In genomic region chr21:25640671-25641292, GRCh38 we compare ENCODE assay signal across 8 cellular contexts. TPM values are rescaled to one million over a fixed set of nuclear protein-coding genes. Genes with fewer than 3 reads are reported as not detected.
DNase-seq lines count a peak whose midpoint lies in the region; ATAC-seq, FAIRE-seq and TF ChIP-seq lines count a peak whose summit lies in the region.

No MANE protein-coding gene starts in this region.

- 35 to 46% (median 41%) methylated on average over 9 of the region's 9 CpGs for WGBS in heart left ventricle, 4 donors

- FAIRE-seq in GM19239 (lab: Jason Lieb, UNC), result no peak

- intact Hi-C loops in heart left ventricle (cut with DNase I), result loop anchor here in 4 of 10 donors (5.0 to 10.0 kb wide), 2 partner anchors 52 to 64 kb away; no protein-coding TSS in a partner anchor
- intact Hi-C loops in left ventricle myocardium superior (cut with micrococcal nuclease), result no loop called here
- intact Hi-C loops in uterus (cut with DNase I; ENCODE audit: low total_unique reads), result no loop called here

- H3K4me1 ChIP-seq in heart left ventricle, result peaks cover 0 to 24% (median 18%) of the 10 kb centered on the region in 12 donors
- H3K4me1 ChIP-seq in muscle layer of colon (ENCODE audit: insufficient read depth, low read length), result peaks cover 15% of the 10 kb centered on the region
- peaks cover 0 to 8% of the 10 kb centered on the region in 2 donors for H3K4me1 ChIP-seq in uterus

- no peak for TF ChIP-seq POLR2A in heart left ventricle (IDR thresholded peaks at IDR 0.05)
- TF ChIP-seq POLR2A in uterus (IDR thresholded peaks at IDR 0.05), result no peak

- DNase-seq in heart left ventricle (no peak), left ventricle myocardium superior (no peak), uterus (no peak), GM19239 (ENCODE audit: insufficient read length, low spot score) (no peak), NCI-H2227 treated with DMSO at 0.1 percent for 48 hours (lab: John Stamatoyannopoulos, UW) (no peak), EL (no peak)

- no peaks in the 10 kb centered on the region for H3K27me3 ChIP-seq in heart left ventricle
- no peaks in the 10 kb centered on the region for H3K27me3 ChIP-seq in muscle layer of colon (ENCODE audit: control insufficient read depth in 1 of 2, insufficient read depth in 2 of 2, low read length in 2 of 2)
- H3K27me3 ChIP-seq in uterus, result no peaks in the 10 kb centered on the region

- H3K27me3 Mint-ChIP-seq in brain, result peaks cover 8% of the 10 kb centered on the region

- H3K9ac ChIP-seq in muscle layer of colon (ENCODE audit: low read length), result peak overlapping the region; percentile 71

- peak overlapping the region; percentile 67 to 94 (median 78) for H3K4me3 ChIP-seq in heart left ventricle
- H3K4me3 ChIP-seq in muscle layer of colon (ENCODE audit: low read depth in 1 of 2, low read length in 2 of 2), result peak overlapping the region; percentile 73 to 76
- peak overlapping the region; percentile 59 to 92 for H3K4me3 ChIP-seq in uterus

- H3K27ac ChIP-seq in heart left ventricle (peak overlapping the region; percentile 77 to 93 (median 86)), muscle layer of colon (ENCODE audit: low read depth, low read length) (peak overlapping the region; percentile 58), uterus (peak overlapping the region; percentile 93 to 97)

- TF ChIP-seq CTCF in heart left ventricle (IDR thresholded peaks at IDR 0.05) (no peak), brain (conservative IDR thresholded peaks at IDR 0.05) (no peak), uterus (IDR thresholded peaks at IDR 0.05) (no peak)

- peaks cover 0 to 22% (median 0%) of the 10 kb centered on the region in 9 donors for H3K36me3 ChIP-seq in heart left ventricle
- no peaks in the 10 kb centered on the region for H3K36me3 ChIP-seq in muscle layer of colon (ENCODE audit: insufficient read depth, low read length)
- no peaks in the 10 kb centered on the region for H3K36me3 ChIP-seq in uterus

- H3K4me1 Mint-ChIP-seq in brain, result peaks cover 49% of the 10 kb centered on the region

- no peaks in the 10 kb centered on the region for H3K9me3 Mint-ChIP-seq in brain

- peak overlapping the region; percentile 87 to 94 (median 93) for H3K4me3 Mint-ChIP-seq in brain

- ATAC-seq in heart left ventricle (no peak), left ventricle myocardium superior (no peak)

- H3K9me3 ChIP-seq in heart left ventricle, result no peaks in the 10 kb centered on the region
- no peaks in the 10 kb centered on the region for H3K9me3 ChIP-seq in muscle layer of colon (ENCODE audit: low read length)
- no peaks in the 10 kb centered on the region for H3K9me3 ChIP-seq in uterus

- H3K36me3 Mint-ChIP-seq in brain, result peaks cover 6% of the 10 kb centered on the region

- H3K27ac Mint-ChIP-seq in brain, result peak overlapping the region; percentile 84 to 97 (median 92)

RNA-seq across cellular contexts. Expression of gene JAM2, which starts 1.7 kb away (rescaled TPM):
- total RNA-seq in heart left ventricle, result 10 to 100 TPM; 13.1 to 55.7 (median 28.5) TPM
- 10 to 100 TPM; 12.5 to 19.2 TPM for polyA plus RNA-seq in heart left ventricle
- total RNA-seq in left ventricle myocardium superior, result 42.6 TPM
- 11.6 TPM for polyA plus RNA-seq in brain (ENCODE audit: insufficient read depth, low read depth, low replicate concordance)
- 10 to 100 TPM; 27.6 to 85.5 (median 35.1) TPM for total RNA-seq in uterus

RNA-seq across cellular contexts. Expression of gene MRPL39, which starts 33.5 kb away (rescaled TPM):
- total RNA-seq in heart left ventricle (10 to 100 TPM; 37.6 to 54.5 (median 47.0) TPM), left ventricle myocardium superior (61.3 TPM), uterus (10 to 100 TPM; 10.3 to 55.1 (median 21.6) TPM)
- polyA plus RNA-seq in heart left ventricle (10 to 100 TPM; 69.3 to 93.6 TPM), brain (ENCODE audit: insufficient read depth, low read depth, low replicate concordance) (29.3 TPM)
